30 cellular contexts compared by ENCODE assay signal in genomic region chr11:78869293-78869692, GRCh38.
"Had no signal": no experiment of that assay in that cellular context is flagged by ENCODE, and none has a peak within 500 bp of the region (broad histone marks: within the 10 kb centered on the region; RNA-seq: fewer than 3 reads in every experiment).

No MANE protein-coding gene starts in this region.

- H3K27me3 ChIP-seq: ascending aorta, cardiac muscle cell, colonic mucosa, gastroesophageal sphincter, hepatocyte, suprapubic skin, tibial artery had no signal

- H3K4me3 Mint-ChIP-seq: activated CD4-positive, alpha-beta memory T cell treated with anti-CD3 and anti-CD28 coated beads for 36 hours; activated CD4-positive, alpha-beta T cell treated with anti-CD3 and anti-CD28 coated beads, Interleukin-2, amount 10 ng/mL, durations not matched to agents 24 days and 14 days; activated naive CD4-positive, alpha-beta T cell treated with anti-CD3 and anti-CD28 coated beads, Interleukin-2, amount 10 ng/mL, durations not matched to agents 7 days and 5 days; activated naive CD8-positive, alpha-beta T cell treated with anti-CD3 and anti-CD28 coated beads, Interleukin-2, amount 10 ng/mL, durations not matched to agents 7 days and 5 days; activated T-helper 1 cell treated with anti-CD3 and anti-CD28 coated beads, Interleukin-12 subunit alpha, Interleukin-12 subunit beta, Interleukin-2, Interleukin-4 antibody, amounts not matched to agents 30 ng/mL and 10 ng/mL and 1 ng/mL, durations not matched to agents 14 hours and 24 hours and 36 hours; brain; immature natural killer cell; naive thymus-derived CD4-positive, alpha-beta T cell; T-helper 1 cell treated with Interleukin-12 subunit alpha and Interleukin-12 subunit beta and Interleukin-4 antibody, amounts not matched to agents 30 μg/mL and 1 μg/mL, for 36 hours had no signal

- DNase-seq: activated CD4-positive, alpha-beta memory T cell treated with anti-CD3 and anti-CD28 coated beads for 36 hours; activated CD4-positive, alpha-beta T cell treated with anti-CD3 and anti-CD28 coated beads, Interleukin-2, amount 10 ng/mL, durations not matched to agents 24 days and 14 days; activated CD4-positive, CD25-positive, alpha-beta regulatory T cell treated with anti-CD3 and anti-CD28 coated beads, Interleukin-2, amount 50 U/mL, for 72 hours; activated CD8-positive, alpha-beta memory T cell treated with anti-CD3 and anti-CD28 coated beads, Interleukin-2, amount 50 U/mL, for 4 hours; activated effector memory CD4-positive, alpha-beta T cell treated with anti-CD3 and anti-CD28 coated beads, Interleukin-2, amount 50 U/mL, for 16 hours; activated naive CD4-positive, alpha-beta T cell treated with anti-CD3 and anti-CD28 coated beads, Interleukin-2, amount 10 ng/mL, durations not matched to agents 7 days and 5 days; activated naive CD8-positive, alpha-beta T cell treated with anti-CD3 and anti-CD28 coated beads, Interleukin-2, amount 10 ng/mL, durations not matched to agents 7 days and 5 days; activated T-cell treated with anti-CD3 and anti-CD28 coated beads, Interleukin-2, amount 50 U/mL, for 1 hour; cerebellar nuclear complex; colonic mucosa; effector CD8-positive, alpha-beta T cell; immature natural killer cell; kidney; left colon; midbrain; naive thymus-derived CD4-positive, alpha-beta T cell; right cardiac atrium; spleen; stimulated activated naive CD4-positive, alpha-beta T cell; T-helper 9 cell; tibial artery; WERI-Rb-1 had no signal

- H3K36me3 Mint-ChIP-seq: activated CD4-positive, alpha-beta memory T cell treated with anti-CD3 and anti-CD28 coated beads for 36 hours; activated naive CD4-positive, alpha-beta T cell treated with anti-CD3 and anti-CD28 coated beads, Interleukin-2, amount 10 ng/mL, durations not matched to agents 7 days and 5 days; activated naive CD8-positive, alpha-beta T cell treated with anti-CD3 and anti-CD28 coated beads, Interleukin-2, amount 10 ng/mL, durations not matched to agents 7 days and 5 days; immature natural killer cell; naive thymus-derived CD4-positive, alpha-beta T cell had no signal

- H3K4me1 Mint-ChIP-seq: activated CD4-positive, alpha-beta T cell treated with anti-CD3 and anti-CD28 coated beads, Interleukin-2, amount 10 ng/mL, durations not matched to agents 24 days and 14 days; activated naive CD4-positive, alpha-beta T cell treated with anti-CD3 and anti-CD28 coated beads, Interleukin-2, amount 10 ng/mL, durations not matched to agents 7 days and 5 days; activated naive CD8-positive, alpha-beta T cell treated with anti-CD3 and anti-CD28 coated beads, Interleukin-2, amount 10 ng/mL, durations not matched to agents 7 days and 5 days; immature natural killer cell; naive thymus-derived CD4-positive, alpha-beta T cell had no signal

- H3K4me1 ChIP-seq: ascending aorta, colonic mucosa, gastroesophageal sphincter, spleen, suprapubic skin, tibial artery had no signal

- H3K27ac Mint-ChIP-seq: activated CD4-positive, alpha-beta memory T cell treated with anti-CD3 and anti-CD28 coated beads for 36 hours; activated CD4-positive, alpha-beta T cell treated with anti-CD3 and anti-CD28 coated beads, Interleukin-2, amount 10 ng/mL, durations not matched to agents 24 days and 14 days; activated naive CD4-positive, alpha-beta T cell treated with anti-CD3 and anti-CD28 coated beads, Interleukin-2, amount 10 ng/mL, durations not matched to agents 7 days and 5 days; activated naive CD8-positive, alpha-beta T cell treated with anti-CD3 and anti-CD28 coated beads, Interleukin-2, amount 10 ng/mL, durations not matched to agents 7 days and 5 days; activated T-helper 1 cell treated with anti-CD3 and anti-CD28 coated beads, Interleukin-12 subunit alpha, Interleukin-12 subunit beta, Interleukin-2, Interleukin-4 antibody, amounts not matched to agents 30 ng/mL and 10 ng/mL and 1 ng/mL, durations not matched to agents 14 hours and 24 hours and 36 hours; immature natural killer cell; naive thymus-derived CD4-positive, alpha-beta T cell; T-helper 1 cell treated with Interleukin-12 subunit alpha and Interleukin-12 subunit beta and Interleukin-4 antibody, amounts not matched to agents 30 μg/mL and 1 μg/mL, for 36 hours had no signal

- H3K36me3 ChIP-seq: ascending aorta, cardiac muscle cell, colonic mucosa, gastroesophageal sphincter, spleen, suprapubic skin, tibial artery, WERI-Rb-1 had no signal

- H3K9me3 Mint-ChIP-seq: activated CD4-positive, alpha-beta memory T cell treated with anti-CD3 and anti-CD28 coated beads for 36 hours; activated CD4-positive, alpha-beta T cell treated with anti-CD3 and anti-CD28 coated beads, Interleukin-2, amount 10 ng/mL, durations not matched to agents 24 days and 14 days; activated naive CD4-positive, alpha-beta T cell treated with anti-CD3 and anti-CD28 coated beads, Interleukin-2, amount 10 ng/mL, durations not matched to agents 7 days and 5 days; activated naive CD8-positive, alpha-beta T cell treated with anti-CD3 and anti-CD28 coated beads, Interleukin-2, amount 10 ng/mL, durations not matched to agents 7 days and 5 days; activated T-helper 1 cell treated with anti-CD3 and anti-CD28 coated beads, Interleukin-12 subunit alpha, Interleukin-12 subunit beta, Interleukin-2, Interleukin-4 antibody, amounts not matched to agents 30 ng/mL and 10 ng/mL and 1 ng/mL, durations not matched to agents 14 hours and 24 hours and 36 hours; brain; T-helper 1 cell treated with Interleukin-12 subunit alpha and Interleukin-12 subunit beta and Interleukin-4 antibody, amounts not matched to agents 30 μg/mL and 1 μg/mL, for 36 hours had no signal

- ATAC-seq: gastroesophageal sphincter; left colon; naive thymus-derived CD4-positive, alpha-beta T cell; right cardiac atrium had no signal

- H3K4me3 ChIP-seq: ascending aorta, cardiac muscle cell, colonic mucosa, gastroesophageal sphincter, hepatocyte, spleen, suprapubic skin, tibial artery had no signal

- H3K9me3 ChIP-seq: ascending aorta, colonic mucosa, gastroesophageal sphincter, spleen, suprapubic skin, tibial artery had no signal
